ENCODE assay signal across 16 cellular contexts in genomic region chr18:35775887-35776286, GRCh38.
A peak's percentile ranks its signal among the peaks of the same experiment; 100 is the strongest.
DNase-seq lines count a peak whose midpoint lies in the region; ATAC-seq and TF ChIP-seq lines count a peak whose summit lies in the region.
"Had no signal": no experiment of that assay in that cellular context is flagged by ENCODE, and none has a peak within 500 bp of the region (broad histone marks: within the 10 kb centered on the region; RNA-seq: fewer than 3 reads in every experiment).

No MANE protein-coding gene starts in this region.

- H3K4me3 ChIP-seq in A673 (ENCODE audit: low read depth, low read length, poor library complexity, severe bottlenecking) (no peak overlapping the region), fibroblast of pulmonary artery (replicated peaks; ENCODE audit: low read depth, low read length) (no peak overlapping the region)
- no peak overlapping the region for H3K4me3 ChIP-seq in Jurkat, Clone E6-1 (ENCODE audit: low read length)
- H3K4me3 ChIP-seq in naive thymus-derived CD4-positive, alpha-beta T cell (ENCODE audit: low read length), result no peak overlapping the region
- H3K4me3 ChIP-seq: Peyer's patch had no signal

- BruUV-seq in A673 (replicated peaks; lab: Mats Ljungman, UMichigan), result no TSS peak

- CTCF ChIA-PET in A673 (lab: Charles Lee), result no interaction called here
- CTCF ChIA-PET in naive thymus-derived CD4-positive, alpha-beta T cell (lab: Charles Lee), result no interaction called here
- CTCF ChIA-PET in activated naive CD4-positive, alpha-beta T cell treated with anti-CD3 and anti-CD28 coated beads, Interleukin-2, amount 10 ng/mL, durations not matched to agents 7 days and 5 days (lab: Charles Lee), result interaction anchor here (0.7 kb wide), 1 partner anchor 19 kb away, joined by 3 read pairs; no protein-coding TSS in a partner anchor

- TF ChIP-seq CTCF in A673 (conservative IDR thresholded peaks at IDR 0.05; ENCODE audit: low read depth, low read length) (no peak), fibroblast of pulmonary artery (IDR thresholded peaks at IDR 0.05; ENCODE audit: low read length, missing control alignments) (no peak)

- DNase-seq in A673 (ENCODE audit: low spot score) (peak; percentile 22), amniotic epithelial cell (ENCODE audit: low read depth) (peak; percentile 15), fibroblast of pulmonary artery (ENCODE audit: low read depth) (peak; percentile 35), dedifferentiated amniotic fluid mesenchymal stem cell (ENCODE audit: extremely low spot score) (no peak)
- DNase-seq in Jurkat, Clone E6-1 (ENCODE audit: low read depth, low spot score), result peak; percentile 15
- no peak for DNase-seq in naive thymus-derived CD4-positive, alpha-beta T cell
- DNase-seq in activated naive CD4-positive, alpha-beta T cell treated with anti-CD3 and anti-CD28 coated beads, Interleukin-2, amount 10 ng/mL, durations not matched to agents 7 days and 5 days, result no peak
- DNase-seq: activated CD4-positive, alpha-beta T cell treated with anti-CD3 and anti-CD28 coated beads for 48 hours; activated T-cell treated with anti-CD3 and anti-CD28 coated beads, Interleukin-2, amount 50 U/mL, for 48 hours; amniotic stem cell; foreskin melanocyte; H7; NCI-H1694; NCI-H524 treated with DMSO at 0.1 percent for 48 hours; Peyer's patch had no signal

- peaks cover 0 to 30% (median 24%) of the 10 kb centered on the region in 5 donors for H3K27me3 Mint-ChIP-seq in naive thymus-derived CD4-positive, alpha-beta T cell
- no peaks in the 10 kb centered on the region for H3K27me3 Mint-ChIP-seq in activated naive CD4-positive, alpha-beta T cell treated with anti-CD3 and anti-CD28 coated beads, Interleukin-2, amount 10 ng/mL, durations not matched to agents 7 days and 5 days

- no peaks in the 10 kb centered on the region for H3K36me3 ChIP-seq in A673 (ENCODE audit: insufficient read depth, low read length, poor library complexity, severe bottlenecking)
- H3K36me3 ChIP-seq in naive thymus-derived CD4-positive, alpha-beta T cell (ENCODE audit: control insufficient read depth in 2 of 3, insufficient read depth in 3 of 3, low read length in 3 of 3), result no peaks in the 10 kb centered on the region
- H3K36me3 ChIP-seq: Peyer's patch had no signal

- no peaks in the 10 kb centered on the region for H3K4me1 ChIP-seq in A673 (ENCODE audit: insufficient read depth, low read length, poor library complexity, severe bottlenecking)
- H3K4me1 ChIP-seq in naive thymus-derived CD4-positive, alpha-beta T cell (ENCODE audit: control insufficient read depth in 2 of 2, insufficient read depth in 2 of 2, low read length in 2 of 2), result no peaks in the 10 kb centered on the region
- H3K4me1 ChIP-seq: Peyer's patch had no signal

- no peak overlapping the region for H3K27ac Mint-ChIP-seq in naive thymus-derived CD4-positive, alpha-beta T cell
- H3K27ac Mint-ChIP-seq in activated naive CD4-positive, alpha-beta T cell treated with anti-CD3 and anti-CD28 coated beads, Interleukin-2, amount 10 ng/mL, durations not matched to agents 7 days and 5 days, result no peak overlapping the region

- peaks cover 33% of the 10 kb centered on the region for H3K27me3 ChIP-seq in A673 (replicated peaks; ENCODE audit: insufficient read depth, low read depth, low read length, poor library complexity)
- no peaks in the 10 kb centered on the region for H3K27me3 ChIP-seq in naive thymus-derived CD4-positive, alpha-beta T cell (ENCODE audit: control insufficient read depth in 2 of 2, insufficient read depth in 2 of 2, low read length in 2 of 2)
- H3K27me3 ChIP-seq: Peyer's patch had no signal

- H3K27ac ChIP-seq in A673 (ENCODE audit: low read depth, low read length, poor library complexity, severe bottlenecking), result no peak overlapping the region
- H3K27ac ChIP-seq in naive thymus-derived CD4-positive, alpha-beta T cell (ENCODE audit: low read depth, low read length), result no peak overlapping the region
- H3K27ac ChIP-seq: Peyer's patch had no signal

- POLR2A ChIA-PET in A673 (lab: Charles Lee; ENCODE audit: low non-redundant PET), result no interaction called here
- POLR2A ChIA-PET in naive thymus-derived CD4-positive, alpha-beta T cell (lab: Charles Lee), result no interaction called here

- ATAC-seq in naive thymus-derived CD4-positive, alpha-beta T cell, result no peak
- no peak for ATAC-seq in GM21723 (IDR thresholded peaks at IDR 0.05; ENCODE audit: unreplicated experiment)

- no peaks in the 10 kb centered on the region for H3K4me1 Mint-ChIP-seq in naive thymus-derived CD4-positive, alpha-beta T cell
- H3K4me1 Mint-ChIP-seq in activated naive CD4-positive, alpha-beta T cell treated with anti-CD3 and anti-CD28 coated beads, Interleukin-2, amount 10 ng/mL, durations not matched to agents 7 days and 5 days, result no peaks in the 10 kb centered on the region

- H3K36me3 Mint-ChIP-seq in naive thymus-derived CD4-positive, alpha-beta T cell, result peaks cover 0 to 3% (median 0%) of the 10 kb centered on the region in 5 donors
- H3K36me3 Mint-ChIP-seq in activated naive CD4-positive, alpha-beta T cell treated with anti-CD3 and anti-CD28 coated beads, Interleukin-2, amount 10 ng/mL, durations not matched to agents 7 days and 5 days, result no peaks in the 10 kb centered on the region

- no peaks in the 10 kb centered on the region for H3K9me3 ChIP-seq in A673 (ENCODE audit: low read depth, low read length, poor library complexity, severe bottlenecking)
- H3K9me3 ChIP-seq in naive thymus-derived CD4-positive, alpha-beta T cell (ENCODE audit: control insufficient read depth in 2 of 3, low read length in 3 of 3), result peaks cover 0 to 4% (median 0%) of the 10 kb centered on the region in 3 experiments
- H3K9me3 ChIP-seq: Peyer's patch had no signal

- intact Hi-C loops in A673 (cut with micrococcal nuclease; ENCODE audit: unreplicated experiment), result no loop called here
- intact Hi-C loops in naive thymus-derived CD4-positive, alpha-beta T cell (cut with micrococcal nuclease), result no loop called here

- no peak overlapping the region for H3K4me3 Mint-ChIP-seq in naive thymus-derived CD4-positive, alpha-beta T cell
- H3K4me3 Mint-ChIP-seq in activated naive CD4-positive, alpha-beta T cell treated with anti-CD3 and anti-CD28 coated beads, Interleukin-2, amount 10 ng/mL, durations not matched to agents 7 days and 5 days, result no peak overlapping the region

- peaks cover 0 to 8% (median 0%) of the 10 kb centered on the region in 11 donors for H3K9me3 Mint-ChIP-seq in naive thymus-derived CD4-positive, alpha-beta T cell
- no peaks in the 10 kb centered on the region for H3K9me3 Mint-ChIP-seq in activated naive CD4-positive, alpha-beta T cell treated with anti-CD3 and anti-CD28 coated beads, Interleukin-2, amount 10 ng/mL, durations not matched to agents 7 days and 5 days

Comparison
In these comparisons a context has a peak if more than half of its experiments do, and no peak if none do; other contexts are left out.
1. DNase-seq: peak in A673 (single experiment), Jurkat, Clone E6-1 (single experiment), amniotic epithelial cell (single experiment) and fibroblast of pulmonary artery (single experiment); none in naive thymus-derived CD4-positive, alpha-beta T cell (0 of 9), dedifferentiated amniotic fluid mesenchymal stem cell (single experiment) and activated naive CD4-positive, alpha-beta T cell treated with anti-CD3 and anti-CD28 coated beads, Interleukin-2, amount 10 ng/mL, durations not matched to agents 7 days and 5 days (single experiment).